14 cellular contexts compared by ENCODE assay signal in the genomic region with DNA sequence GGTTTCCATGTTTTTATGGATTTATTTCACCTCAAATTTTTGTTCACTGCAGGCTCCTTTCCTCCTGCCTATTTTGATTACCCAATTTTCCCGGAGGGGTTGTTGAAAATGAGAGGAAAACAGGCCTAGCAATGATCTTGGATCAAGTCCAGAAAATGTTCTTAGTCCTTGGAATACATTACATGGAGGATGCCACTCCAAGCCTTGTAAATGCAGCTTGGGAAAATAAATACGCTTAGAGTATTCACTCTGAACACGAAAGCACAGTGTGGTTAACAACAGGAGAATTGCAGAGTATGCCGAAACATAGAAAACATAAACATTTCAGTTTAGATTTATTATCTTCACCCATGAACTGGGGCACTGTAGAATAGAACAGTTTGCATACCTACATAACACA. TPM values are rescaled to one million over a fixed set of nuclear protein-coding genes. Genes with fewer than 3 reads are reported as not detected.
DNase-seq lines count a peak whose midpoint lies in the region; ATAC-seq, FAIRE-seq and TF ChIP-seq lines count a peak whose summit lies in the region.
"Had no signal": no experiment of that assay in that cellular context is flagged by ENCODE, and none has a peak within 500 bp of the region (broad histone marks: within the 10 kb centered on the region; RNA-seq: fewer than 3 reads in every experiment).

No MANE protein-coding gene starts in this region.

- peak; percentile 36 for ATAC-seq in left lung
- ATAC-seq in HG02610 (IDR thresholded peaks at IDR 0.05; ENCODE audit: unreplicated experiment), result no peak

- H3K4me1 ChIP-seq in left lung, result peaks cover 12 to 49% of the 10 kb centered on the region in 2 donors

- H3K36me3 ChIP-seq in left lung, result no peaks in the 10 kb centered on the region
- H3K36me3 ChIP-seq: transverse colon had no signal

- no peaks in the 10 kb centered on the region for H3K27me3 ChIP-seq in left lung
- H3K27me3 ChIP-seq: transverse colon had no signal

- peak overlapping the region; percentile 58 to 63 for H3K27ac ChIP-seq in left lung

- H3K4me3 ChIP-seq in left lung, result no peak overlapping the region
- H3K4me3 ChIP-seq: transverse colon had no signal

- H3K9me3 ChIP-seq in left lung, result no peaks in the 10 kb centered on the region
- H3K9me3 ChIP-seq: transverse colon had no signal

- DNase-seq in DMS79 (lab: John Stamatoyannopoulos, UW), result peak; percentile 73
- peak; percentile 39 for DNase-seq in NCI-H1436 (lab: John Stamatoyannopoulos, UW)
- DNase-seq in left lung, result no peak
- DNase-seq in stimulated activated CD4-positive, alpha-beta T cell treated with anti-CD3 and anti-CD28 coated beads, Interleukin-2, amount 100 ng/mL, for 24 hours, result no peak
- DNase-seq in mesenteric fat pad (ENCODE audit: low spot score), result no peak
- no peak for DNase-seq in activated CD4-positive, alpha-beta T cell treated with anti-CD3 and anti-CD28 coated beads, Interleukin-2, amount 50 U/mL, for 4 hours
- DNase-seq: activated CD4-positive, alpha-beta T cell treated with anti-CD3 and anti-CD28 coated beads, Interleukin-2, amount 50 U/mL, for 1 hour; activated effector memory CD4-positive, alpha-beta T cell treated with anti-CD3 and anti-CD28 coated beads, Interleukin-2, amount 50 U/mL, for 16 hours; CD4-positive, CD25-positive, alpha-beta regulatory T cell; NCI-H1694; transverse colon had no signal

- peak; percentile 23 for FAIRE-seq in TTC549 (lab: Jason Lieb, UNC)
- FAIRE-seq: colon had no signal

- TF ChIP-seq CTCF in left lung (IDR thresholded peaks at IDR 0.05), result no peak

- intact Hi-C loops in left lung (cut with DNase I), result no loop called here

RNA-seq across cellular contexts. Expression of gene CD36, which starts 7.8 kb away (rescaled TPM):
- total RNA-seq in left lung, result 100 to 1,000 TPM; 137 to 253 TPM
- 2,225 TPM for total RNA-seq in mesenteric fat pad

Comparison
In these comparisons a context has a peak if more than half of its experiments do, and no peak if none do; other contexts are left out.
1. DNase-seq: peak in DMS79 (single experiment) and NCI-H1436 (single experiment); none in left lung (0 of 2), stimulated activated CD4-positive, alpha-beta T cell treated with anti-CD3 and anti-CD28 coated beads, Interleukin-2, amount 100 ng/mL, for 24 hours (0 of 2), mesenteric fat pad (single experiment) and activated CD4-positive, alpha-beta T cell treated with anti-CD3 and anti-CD28 coated beads, Interleukin-2, amount 50 U/mL, for 4 hours (0 of 2).